22 cellular contexts compared by ENCODE assay signal in the genomic region with DNA sequence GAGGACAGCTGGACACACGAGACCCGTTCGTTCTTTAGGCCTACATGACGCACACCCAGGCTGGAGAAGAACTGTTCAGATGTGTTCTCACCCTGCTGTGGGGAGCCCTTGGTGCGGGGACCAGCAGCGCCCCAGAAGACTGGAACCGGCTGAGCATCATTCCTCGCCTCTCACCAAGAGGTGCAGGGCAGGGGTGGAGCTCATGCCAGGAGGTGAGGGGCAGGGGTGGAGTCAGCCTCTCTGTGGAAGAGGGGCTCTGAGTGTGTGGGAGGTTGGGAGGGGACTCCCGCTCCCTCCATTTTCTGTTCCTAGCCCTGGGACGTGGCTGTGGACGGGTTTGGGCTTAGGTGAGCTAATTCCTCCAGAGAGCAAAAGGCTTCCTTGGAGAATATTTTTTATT.
"Had no signal": no experiment of that assay in that cellular context is flagged by ENCODE, and none has a peak within 500 bp of the region (broad histone marks: within the 10 kb centered on the region; RNA-seq: fewer than 3 reads in every experiment).

No MANE protein-coding gene starts in this region.

- H3K27ac ChIP-seq: dorsolateral prefrontal cortex, gastroesophageal sphincter, hepatocyte, neural progenitor cell, thoracic aorta had no signal

- H3K27ac Mint-ChIP-seq: activated B cell treated with CpG ODN at 0.5 μM for 24 hours; activated CD8-positive, alpha-beta T cell treated with anti-CD3 and anti-CD28 coated beads, Interleukin-2, amount 10 ng/mL, durations not matched to agents 7 days and 5 days; activated naive CD4-positive, alpha-beta T cell treated with anti-CD3 and anti-CD28 coated beads, Interleukin-2, amount 50 U/mL, for 24 hours; activated T-cell treated with anti-CD3 and anti-CD28 coated beads, Interleukin-2, amount 50 U/mL, for 24 hours; effector memory CD8-positive, alpha-beta T cell; naive thymus-derived CD4-positive, alpha-beta T cell; neural progenitor cell; stimulated activated naive CD8-positive, alpha-beta T cell treated with anti-CD3 and anti-CD28 coated beads, Interleukin-15, Interleukin-2, amounts not matched to agents 100 ng/mL and 50 ng/mL, for 24 hours; T-helper 2 cell treated with Interferon-gamma antibody and Interleukin-4, amounts not matched to agents 5 μg/mL and 100 μg/mL, for 36 hours; type B pancreatic cell had no signal

- ATAC-seq: activated CD8-positive, alpha-beta T cell treated with anti-CD3 and anti-CD28 coated beads, Interleukin-2, amount 10 ng/mL, durations not matched to agents 7 days and 5 days; effector memory CD8-positive, alpha-beta T cell; gastroesophageal sphincter; left cardiac atrium; naive thymus-derived CD4-positive, alpha-beta T cell; right cardiac atrium had no signal

- H3K36me3 Mint-ChIP-seq: activated naive CD4-positive, alpha-beta T cell treated with anti-CD3 and anti-CD28 coated beads, Interleukin-2, amount 50 U/mL, for 24 hours; naive thymus-derived CD4-positive, alpha-beta T cell; neural progenitor cell; type B pancreatic cell had no signal

- DNase-seq: activated B cell treated with CpG ODN at 0.5 μM for 24 hours; activated CD4-positive, alpha-beta T cell treated with anti-CD3 and anti-CD28 coated beads, Interleukin-2, amount 50 U/mL, for 1 hour; activated CD8-positive, alpha-beta T cell treated with anti-CD3 and anti-CD28 coated beads, Interleukin-2, amount 10 ng/mL, durations not matched to agents 7 days and 5 days; activated T-cell treated with anti-CD3 and anti-CD28 coated beads, Interleukin-2, amount 50 U/mL, for 24 hours; anterior cingulate cortex; dorsolateral prefrontal cortex; effector memory CD8-positive, alpha-beta T cell; left cardiac atrium; midbrain; naive thymus-derived CD4-positive, alpha-beta T cell; right cardiac atrium; stimulated activated CD4-positive, alpha-beta T cell treated with anti-CD3 and anti-CD28 coated beads, Interleukin-4, amount 100 ng/mL, for 1 hour; T-helper 1 cell had no signal

- H3K27me3 ChIP-seq: dorsolateral prefrontal cortex, hepatocyte, neural progenitor cell had no signal

- H3K9me3 Mint-ChIP-seq: activated B cell treated with CpG ODN at 0.5 μM for 24 hours; activated naive CD4-positive, alpha-beta T cell treated with anti-CD3 and anti-CD28 coated beads, Interleukin-2, amount 50 U/mL, for 24 hours; activated T-cell treated with anti-CD3 and anti-CD28 coated beads, Interleukin-2, amount 50 U/mL, for 24 hours; central memory CD8-positive, alpha-beta T cell; effector memory CD8-positive, alpha-beta T cell; stimulated activated naive CD8-positive, alpha-beta T cell treated with anti-CD3 and anti-CD28 coated beads, Interleukin-15, Interleukin-2, amounts not matched to agents 100 ng/mL and 50 ng/mL, for 24 hours; T-helper 2 cell treated with Interferon-gamma antibody and Interleukin-4, amounts not matched to agents 5 μg/mL and 100 μg/mL, for 36 hours; type B pancreatic cell had no signal

- H3K36me3 ChIP-seq: gastroesophageal sphincter, neural progenitor cell, thoracic aorta had no signal

- H3K9me3 ChIP-seq: gastroesophageal sphincter, thoracic aorta had no signal

- H3K4me3 Mint-ChIP-seq: activated B cell treated with CpG ODN at 0.5 μM for 24 hours; activated CD8-positive, alpha-beta T cell treated with anti-CD3 and anti-CD28 coated beads, Interleukin-2, amount 10 ng/mL, durations not matched to agents 7 days and 5 days; activated naive CD4-positive, alpha-beta T cell treated with anti-CD3 and anti-CD28 coated beads, Interleukin-2, amount 50 U/mL, for 24 hours; activated T-cell treated with anti-CD3 and anti-CD28 coated beads, Interleukin-2, amount 50 U/mL, for 24 hours; central memory CD8-positive, alpha-beta T cell; effector memory CD8-positive, alpha-beta T cell; naive thymus-derived CD4-positive, alpha-beta T cell; neural progenitor cell; stimulated activated naive CD8-positive, alpha-beta T cell treated with anti-CD3 and anti-CD28 coated beads, Interleukin-15, Interleukin-2, amounts not matched to agents 100 ng/mL and 50 ng/mL, for 24 hours; T-helper 2 cell treated with Interferon-gamma antibody and Interleukin-4, amounts not matched to agents 5 μg/mL and 100 μg/mL, for 36 hours; type B pancreatic cell had no signal

- H3K4me1 Mint-ChIP-seq: activated B cell treated with CpG ODN at 0.5 μM for 24 hours; activated naive CD4-positive, alpha-beta T cell treated with anti-CD3 and anti-CD28 coated beads, Interleukin-2, amount 50 U/mL, for 24 hours; central memory CD8-positive, alpha-beta T cell; naive thymus-derived CD4-positive, alpha-beta T cell; neural progenitor cell had no signal

- H3K4me1 ChIP-seq: gastroesophageal sphincter, neural progenitor cell had no signal

- H3K4me3 ChIP-seq: dorsolateral prefrontal cortex, gastroesophageal sphincter, hepatocyte, neural progenitor cell, thoracic aorta had no signal
